26 cellular contexts compared by ENCODE assay signal in the genomic region with DNA sequence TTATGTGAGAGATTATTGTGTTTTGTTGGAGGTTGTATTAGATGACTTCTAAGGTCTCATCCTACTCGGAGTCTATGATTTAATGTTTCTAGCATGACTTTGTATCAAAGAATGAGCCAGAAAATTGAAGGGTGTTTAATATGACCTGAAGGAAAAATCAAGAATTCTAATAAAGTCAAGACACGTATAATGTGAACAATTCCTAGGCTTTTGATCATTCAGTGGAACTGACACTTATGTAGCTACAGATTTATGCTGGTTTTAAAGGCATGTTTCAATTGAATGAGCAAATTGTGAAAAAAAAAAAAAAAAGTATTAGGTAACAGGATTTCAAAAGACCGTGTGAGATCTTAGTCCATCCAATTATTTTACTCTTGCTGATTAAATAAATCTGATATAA.
DNase-seq lines count a peak whose midpoint lies in the region; ATAC-seq, FAIRE-seq and TF ChIP-seq lines count a peak whose summit lies in the region.
"Had no signal": no experiment of that assay in that cellular context is flagged by ENCODE, and none has a peak within 500 bp of the region (broad histone marks: within the 10 kb centered on the region; RNA-seq: fewer than 3 reads in every experiment).

No MANE protein-coding gene starts in this region.

- FAIRE-seq in endometrium (lab: Jason Lieb, UNC) = peak; percentile 8
- FAIRE-seq: A204.1, G401.6, GM12878, GM12892, GM18507 had no signal

- intact Hi-C loops in posterior cingulate gyrus (cut with DNase I) = no loop called here

- H3K27me3 Mint-ChIP-seq in activated CD8-positive, alpha-beta memory T cell treated with anti-CD3 and anti-CD28 coated beads, Interleukin-2, amount 10 ng/mL, durations not matched to agents 7 days and 5 days = no peaks in the 10 kb centered on the region
- H3K27me3 Mint-ChIP-seq: CD4-positive, alpha-beta memory T cell; CD4-positive, CD25-positive, alpha-beta regulatory T cell; CD8-positive, alpha-beta memory T cell had no signal

- CTCF ChIA-PET in activated CD8-positive, alpha-beta memory T cell treated with anti-CD3 and anti-CD28 coated beads, Interleukin-2, amount 10 ng/mL, durations not matched to agents 7 days and 5 days (lab: Charles Lee) = no interaction called here

- no peak overlapping the region for H3K4me3 Mint-ChIP-seq in activated CD8-positive, alpha-beta memory T cell treated with anti-CD3 and anti-CD28 coated beads, Interleukin-2, amount 10 ng/mL, durations not matched to agents 7 days and 5 days
- H3K4me3 Mint-ChIP-seq: CD14-positive monocyte; CD4-positive, alpha-beta memory T cell; CD4-positive, CD25-positive, alpha-beta regulatory T cell; CD8-positive, alpha-beta memory T cell had no signal

- H3K4me3 ChIP-seq in retinal pigment epithelial cell (ENCODE audit: low read length) = no peak overlapping the region
- H3K4me3 ChIP-seq: BLaER1, GM12878 had no signal

- no peak for ATAC-seq in activated CD8-positive, alpha-beta memory T cell treated with anti-CD3 and anti-CD28 coated beads, Interleukin-2, amount 10 ng/mL, durations not matched to agents 7 days and 5 days
- ATAC-seq: GM12878 had no signal

- H3K9me3 Mint-ChIP-seq in activated CD8-positive, alpha-beta memory T cell treated with anti-CD3 and anti-CD28 coated beads, Interleukin-2, amount 10 ng/mL, durations not matched to agents 7 days and 5 days (ENCODE audit: low read depth) = peaks cover 2% of the 10 kb centered on the region

- H3K27ac Mint-ChIP-seq in activated CD8-positive, alpha-beta memory T cell treated with anti-CD3 and anti-CD28 coated beads, Interleukin-2, amount 10 ng/mL, durations not matched to agents 7 days and 5 days = no peak overlapping the region
- H3K27ac Mint-ChIP-seq: CD14-positive monocyte; CD4-positive, alpha-beta memory T cell; CD4-positive, CD25-positive, alpha-beta regulatory T cell; CD8-positive, alpha-beta memory T cell had no signal

- TF ChIP-seq CTCF in retinal pigment epithelial cell (conservative IDR thresholded peaks at IDR 0.05; ENCODE audit: low read depth, low read length) = no peak

- H3K36me3 Mint-ChIP-seq in activated CD8-positive, alpha-beta memory T cell treated with anti-CD3 and anti-CD28 coated beads, Interleukin-2, amount 10 ng/mL, durations not matched to agents 7 days and 5 days = no peaks in the 10 kb centered on the region
- H3K36me3 Mint-ChIP-seq: CD14-positive monocyte; CD4-positive, alpha-beta memory T cell; CD4-positive, CD25-positive, alpha-beta regulatory T cell; CD8-positive, alpha-beta memory T cell had no signal

- H3K4me1 Mint-ChIP-seq in activated CD8-positive, alpha-beta memory T cell treated with anti-CD3 and anti-CD28 coated beads, Interleukin-2, amount 10 ng/mL, durations not matched to agents 7 days and 5 days = no peaks in the 10 kb centered on the region
- H3K4me1 Mint-ChIP-seq: CD14-positive monocyte; CD4-positive, alpha-beta memory T cell; CD8-positive, alpha-beta memory T cell had no signal

- peak; percentile 73 for DNase-seq in NCI-H82 (lab: John Stamatoyannopoulos, UW)
- peak; percentile 62 for DNase-seq in left kidney (ENCODE audit: low read depth, low spot score)
- peak; percentile 31 for DNase-seq in retinal pigment epithelial cell (ENCODE audit: low read depth)
- DNase-seq in activated CD8-positive, alpha-beta memory T cell treated with anti-CD3 and anti-CD28 coated beads, Interleukin-2, amount 10 ng/mL, durations not matched to agents 7 days and 5 days = no peak
- DNase-seq in posterior cingulate gyrus = no peak
- DNase-seq in DMS114 treated with DMSO at 0.1 percent for 48 hours (lab: John Stamatoyannopoulos, UW; ENCODE audit: unreplicated experiment) = no peak
- DNase-seq in activated CD4-positive, alpha-beta T cell treated with anti-CD3 and anti-CD28 coated beads, Interleukin-2, amount 50 U/mL, for 1 hour = no peak
- DNase-seq: 8988T; ACHN; BE2C; C1 segment of cervical spinal cord; CD4-positive, alpha-beta memory T cell; CD4-positive, CD25-positive, alpha-beta regulatory T cell; CD8-positive, alpha-beta memory T cell; COR-L47; DMS 273 treated with DMSO at 0.1 percent for 48 hours; DMS79 treated with DMSO at 0.1 percent for 48 hours; GF-D8 had no signal

Comparison
In these comparisons a context has a peak if more than half of its experiments do, and no peak if none do; other contexts are left out.
1. DNase-seq: peak in NCI-H82 (single experiment), left kidney (single experiment) and retinal pigment epithelial cell (single experiment); none in activated CD8-positive, alpha-beta memory T cell treated with anti-CD3 and anti-CD28 coated beads, Interleukin-2, amount 10 ng/mL, durations not matched to agents 7 days and 5 days (single experiment), posterior cingulate gyrus (0 of 10), DMS114 treated with DMSO at 0.1 percent for 48 hours (single experiment) and activated CD4-positive, alpha-beta T cell treated with anti-CD3 and anti-CD28 coated beads, Interleukin-2, amount 50 U/mL, for 1 hour (single experiment).